In genomic region chr4:139295317-139296299, GRCh38 we compare ENCODE assay signal across 8 cellular contexts. TPM values are rescaled to one million over a fixed set of nuclear protein-coding genes. Genes with fewer than 3 reads are reported as not detected.
DNase-seq lines count a peak whose midpoint lies in the region; ATAC-seq and TF ChIP-seq lines count a peak whose summit lies in the region.

No MANE protein-coding gene starts in this region.

- TF ChIP-seq CTCF in GM12874 (IDR thresholded peaks at IDR 0.05; ENCODE audit: insufficient read depth, low read depth, low read length) (peak; percentile 95), SU-DHL-6 (IDR thresholded peaks at IDR 0.05; ENCODE audit: insufficient read depth, low read length, poor library complexity, severe bottlenecking) (peak; percentile 47), heart right ventricle (IDR thresholded peaks at IDR 0.05) (peak in 8 of 9 donors; percentile 84 to 100 (median 97)), progenitor cell of endocrine pancreas (IDR thresholded peaks at IDR 0.05; ENCODE audit: unreplicated experiment) (peak; percentile 98)

- no peaks in the 10 kb centered on the region for H3K27me3 ChIP-seq in SU-DHL-6 (ENCODE audit: low read length)
- H3K27me3 ChIP-seq in adipocyte (replicated peaks; ENCODE audit: control insufficient read depth, insufficient read depth, low read length) = no peaks in the 10 kb centered on the region
- H3K27me3 ChIP-seq in heart right ventricle = no peaks in the 10 kb centered on the region

- no peaks in the 10 kb centered on the region for H3F3A ChIP-seq in SU-DHL-6 (ENCODE audit: insufficient read depth)

- peak overlapping the region; percentile 56 for H3K27ac ChIP-seq in SU-DHL-6 (ENCODE audit: low read depth, low read length)
- H3K27ac ChIP-seq in heart right ventricle = peak overlapping the region; percentile 83 to 96 (median 94)

- H3K4me1 ChIP-seq in adipocyte (ENCODE audit: control insufficient read depth, insufficient read depth, low read length) = peaks cover 36% of the 10 kb centered on the region
- H3K4me1 ChIP-seq in heart right ventricle = peaks cover 0 to 64% (median 28%) of the 10 kb centered on the region in 9 donors

- peak overlapping the region; percentile 83 for H3K4me3 ChIP-seq in SU-DHL-6 (ENCODE audit: insufficient read depth, low read length, poor library complexity, severe bottlenecking)
- H3K4me3 ChIP-seq in adipocyte (ENCODE audit: low read length) = peak overlapping the region; percentile 98
- peak overlapping the region; percentile 63 to 89 (median 80) for H3K4me3 ChIP-seq in heart right ventricle

- H3K79me2 ChIP-seq in SU-DHL-6 (ENCODE audit: insufficient read depth, low read length) = no peaks in the 10 kb centered on the region

- H3K9ac ChIP-seq in SU-DHL-6 (ENCODE audit: low read length) (peak overlapping the region; percentile 79), adipocyte (ENCODE audit: low read length) (peak overlapping the region; percentile 95)

- H3K9me2 ChIP-seq in SU-DHL-6 (replicated peaks; ENCODE audit: insufficient read depth, low read length) = no peaks in the 10 kb centered on the region

- peak overlapping the region; percentile 78 for H3K4me2 ChIP-seq in SU-DHL-6 (ENCODE audit: low read depth, low read length, poor library complexity, severe bottlenecking)

- H3K36me3 ChIP-seq in SU-DHL-6 (ENCODE audit: low read length) (peaks cover 2% of the 10 kb centered on the region; the same call in 1 of the 2 replicates), adipocyte (ENCODE audit: control insufficient read depth, insufficient read depth, low read length, severe bottlenecking) (peaks cover 23% of the 10 kb centered on the region), heart right ventricle (peaks cover 0 to 40% (median 27%) of the 10 kb centered on the region in 9 donors)

- H3K4me1 Mint-ChIP-seq in progenitor cell of endocrine pancreas (ENCODE audit: low read depth) = peaks cover 18% of the 10 kb centered on the region

- intact Hi-C loops in heart right ventricle (cut with DNase I) = loop anchor here in 9 of 10 donors (1.0 to 10.0 kb wide), 14 partner anchors 63 to 265 kb away; partner anchors contain the start of gene ELF2 (in 1 of the 9)

- H3K9me3 ChIP-seq in SU-DHL-6 (ENCODE audit: insufficient read depth, low read length) (no peaks in the 10 kb centered on the region), adipocyte (ENCODE audit: control insufficient read depth, low read length) (no peaks in the 10 kb centered on the region), heart right ventricle (no peaks in the 10 kb centered on the region)

- no peaks in the 10 kb centered on the region for H3K27me3 Mint-ChIP-seq in progenitor cell of endocrine pancreas

- WGBS in heart right ventricle, 2 donors = 2% methylated on average over 53 of the region's 53 CpGs

- peak overlapping the region; percentile 99 for H3K4me3 Mint-ChIP-seq in progenitor cell of endocrine pancreas (ENCODE audit: low read depth)

- H3K27ac Mint-ChIP-seq in progenitor cell of endocrine pancreas = peak overlapping the region; percentile 99

- DNase-seq in NCI-H1417 (lab: John Stamatoyannopoulos, UW) (peak; percentile 87 to 93 (median 88)), adipocyte (ENCODE audit: low read depth) (peak; percentile 99), heart right ventricle (peak; percentile 97), progenitor cell of endocrine pancreas (ENCODE audit: low spot score, unreplicated experiment) (peak; percentile 98), ureter (ENCODE audit: low spot score) (peak; percentile 97)

- H3K9me3 Mint-ChIP-seq in progenitor cell of endocrine pancreas (ENCODE audit: low read depth) = no peaks in the 10 kb centered on the region

- ATAC-seq in HG02763 (IDR thresholded peaks at IDR 0.05; ENCODE audit: unreplicated experiment) (peak; percentile 95), heart right ventricle (peak; percentile 96 to 99 (median 97))

- peaks cover 8% of the 10 kb centered on the region for H3K36me3 Mint-ChIP-seq in progenitor cell of endocrine pancreas (ENCODE audit: insufficient read depth)

- peak overlapping the region; percentile 89 for H2AFZ ChIP-seq in SU-DHL-6 (ENCODE audit: low read depth, low read length, severe bottlenecking)

- no peaks in the 10 kb centered on the region for H4K20me1 ChIP-seq in SU-DHL-6 (ENCODE audit: low read depth, low read length)

RNA-seq across cellular contexts. Expression of gene NAA15, which starts 5.7 kb away (rescaled TPM):
- total RNA-seq in heart right ventricle = 10 to 100 TPM; 26.1 to 45.4 (median 33.7) TPM
- 10 to 100 TPM in 1 of 2 donors, 1 to 10 TPM in 1; 8.2 to 12.0 TPM for polyA plus RNA-seq in heart right ventricle
- 52.8 and 53.9 TPM in 2 replicates for total RNA-seq in progenitor cell of endocrine pancreas
- 59.0 TPM for total RNA-seq in ureter

RNA-seq across cellular contexts. Expression of gene NDUFC1, which starts 6.7 kb away (rescaled TPM):
- 100 to 1,000 TPM; 184 to 248 (median 204) TPM for total RNA-seq in heart right ventricle
- 100 to 1,000 TPM; 213 to 266 TPM for polyA plus RNA-seq in heart right ventricle
- total RNA-seq in progenitor cell of endocrine pancreas = 47.4 and 52.0 TPM in 2 replicates
- total RNA-seq in ureter = 59.8 TPM

RNA-seq across cellular contexts. Expression of gene MGARP, which starts 15.6 kb away (rescaled TPM):
- total RNA-seq in heart right ventricle = 1 to 10 TPM in 5 of 10 donors, under 1 TPM in 4, not detected in 1; 0.36 to 2.3 (median 1.1) TPM
- 1 to 10 TPM; 1.5 to 1.7 TPM for polyA plus RNA-seq in heart right ventricle
- total RNA-seq in progenitor cell of endocrine pancreas = 0.22 TPM in 1 of 2 replicates, not detected in the other
- total RNA-seq in ureter = 0.75 TPM

Comparison
In these comparisons a context has a peak if more than half of its experiments do, and no peak if none do; other contexts are left out.
1. Peak in every context shown above with its lines: DNase-seq, ATAC-seq, H3K4me3 ChIP-seq and H3K27ac ChIP-seq.
2. CTCF ChIP-seq: peak in every context shown above with its lines; median percentile 98 in progenitor cell of endocrine pancreas; 97 in heart right ventricle; 95 in GM12874; 47 in SU-DHL-6.